In the genomic region with DNA sequence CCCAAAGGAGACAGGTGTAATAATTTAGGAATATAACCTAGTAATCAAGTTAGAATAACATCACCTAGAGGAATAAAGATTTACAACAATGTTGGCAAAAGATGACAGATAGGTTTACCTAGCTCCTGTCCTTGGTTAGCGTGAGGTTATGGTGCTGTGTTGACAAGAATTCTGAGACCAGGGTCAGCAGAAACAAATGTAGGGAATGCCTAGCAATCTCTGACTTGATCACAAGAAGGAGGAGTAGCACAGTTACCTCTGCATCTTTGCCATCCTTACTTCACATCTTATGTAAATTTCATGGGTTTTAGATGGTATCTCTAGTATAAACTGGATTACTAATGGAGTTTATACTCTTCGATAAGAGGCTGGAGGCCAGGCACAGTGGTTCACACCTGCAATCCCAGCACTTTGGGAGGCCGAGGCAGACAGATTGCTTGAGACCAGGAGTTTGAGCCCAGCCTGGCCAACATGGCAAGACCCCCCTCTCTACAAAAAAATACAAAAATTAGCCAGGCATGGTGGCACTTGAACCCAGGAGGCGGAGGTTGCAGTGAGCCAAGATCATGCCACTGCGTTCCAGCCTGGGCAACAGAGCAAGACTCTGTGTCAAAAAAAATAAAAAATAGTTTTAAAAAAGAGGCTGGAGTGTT, we compare ENCODE assay signal across 20 cellular contexts.
"Had no signal": no experiment of that assay in that cellular context is flagged by ENCODE, and none has a peak within 500 bp of the region (broad histone marks: within the 10 kb centered on the region; RNA-seq: fewer than 3 reads in every experiment).

No MANE protein-coding gene starts in this region.

- H3K27me3 ChIP-seq: dorsolateral prefrontal cortex, gastrocnemius medialis, neutrophil, testis, tibial artery, upper lobe of left lung had no signal

- H3K27ac Mint-ChIP-seq: natural killer cell; progenitor cell of endocrine pancreas; stimulated activated effector memory CD8-positive, alpha-beta T cell treated with anti-CD3 and anti-CD28 coated beads, Interleukin-12 subunit alpha, Interleukin-12 subunit beta, amount 100 ng/mL, for 72 hours had no signal

- H3K27me3 Mint-ChIP-seq: progenitor cell of endocrine pancreas had no signal

- H3K4me3 Mint-ChIP-seq: natural killer cell; neural crest cell; stimulated activated effector memory CD8-positive, alpha-beta T cell treated with anti-CD3 and anti-CD28 coated beads, Interleukin-12 subunit alpha, Interleukin-12 subunit beta, amount 100 ng/mL, for 72 hours had no signal

- ATAC-seq: gastrocnemius medialis; left lobe of liver; natural killer cell; sciatic nerve; stimulated activated effector memory CD8-positive, alpha-beta T cell treated with anti-CD3 and anti-CD28 coated beads, Interleukin-12 subunit alpha, Interleukin-12 subunit beta, amount 100 ng/mL, for 72 hours; stimulated activated naive CD8-positive, alpha-beta T cell treated with anti-CD3 and anti-CD28 coated beads, Interleukin-15, Interleukin-2, amounts not matched to agents 100 U/mL and 50 U/mL, for 24 hours had no signal

- H3K4me2 ChIP-seq: smooth muscle cell had no signal

- H3K27ac ChIP-seq: gastrocnemius medialis, neutrophil, parathyroid adenoma, testis, tibial artery, upper lobe of left lung had no signal

- H3K9ac ChIP-seq: parathyroid adenoma had no signal

- DNase-seq: dorsolateral prefrontal cortex; effector CD4-positive, alpha-beta T cell; gastrocnemius medialis; head of caudate nucleus; natural killer cell; stimulated activated CD4-positive, alpha-beta T cell treated with anti-CD3 and anti-CD28 coated beads, Interleukin-2, amount 100 ng/mL, for 24 hours; stimulated activated CD4-positive, alpha-beta T cell treated with anti-CD3 and anti-CD28 coated beads, Interleukin-4, amount 100 ng/mL, for 24 hours; stimulated activated naive CD8-positive, alpha-beta T cell treated with anti-CD3 and anti-CD28 coated beads, Interleukin-15, Interleukin-2, amounts not matched to agents 100 U/mL and 50 U/mL, for 24 hours; substantia nigra; testis; tibial artery; upper lobe of left lung had no signal

- H3K9me3 Mint-ChIP-seq: natural killer cell; stimulated activated effector memory CD8-positive, alpha-beta T cell treated with anti-CD3 and anti-CD28 coated beads, Interleukin-12 subunit alpha, Interleukin-12 subunit beta, amount 100 ng/mL, for 72 hours had no signal

- H3K4me3 ChIP-seq: gastrocnemius medialis, smooth muscle cell, testis, tibial artery, upper lobe of left lung had no signal

- H3K36me3 Mint-ChIP-seq: natural killer cell; stimulated activated effector memory CD8-positive, alpha-beta T cell treated with anti-CD3 and anti-CD28 coated beads, Interleukin-12 subunit alpha, Interleukin-12 subunit beta, amount 100 ng/mL, for 72 hours had no signal

- H3K36me3 ChIP-seq: gastrocnemius medialis, neutrophil, tibial artery, upper lobe of left lung had no signal

- H2AFZ ChIP-seq: parathyroid adenoma had no signal

- H3K4me1 ChIP-seq: parathyroid adenoma, testis had no signal
